In the genomic region with DNA sequence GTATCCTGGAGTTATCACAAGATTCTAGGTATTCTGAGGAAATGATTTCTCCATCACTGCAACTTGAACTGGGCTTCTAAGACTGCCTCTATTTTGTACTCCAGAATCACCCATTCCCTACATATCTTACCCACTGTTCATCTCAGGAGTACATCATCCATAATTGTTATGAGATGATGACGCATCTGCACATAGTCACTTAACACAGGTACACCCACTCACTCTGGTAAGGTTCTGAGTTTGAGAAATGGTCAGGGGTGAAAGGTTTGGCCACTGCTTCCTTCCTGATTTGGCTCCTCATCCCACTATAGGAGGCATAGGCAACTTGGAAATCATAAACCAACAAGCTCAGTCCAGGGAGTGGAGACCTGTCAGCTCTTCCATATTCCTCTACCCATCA, we compare ENCODE assay signal across 25 cellular contexts.
DNase-seq lines count a peak whose midpoint lies in the region; ATAC-seq and TF ChIP-seq lines count a peak whose summit lies in the region.
"Had no signal": no experiment of that assay in that cellular context is flagged by ENCODE, and none has a peak within 500 bp of the region (broad histone marks: within the 10 kb centered on the region; RNA-seq: fewer than 3 reads in every experiment).

No MANE protein-coding gene starts in this region.

- H3F3A ChIP-seq in DOHH2 (ENCODE audit: control insufficient read depth, insufficient read depth): no peaks in the 10 kb centered on the region

- H3K9me3 ChIP-seq in DOHH2 (ENCODE audit: control insufficient read depth, insufficient read depth, low read length) (no peaks in the 10 kb centered on the region), mammary epithelial cell (replicated peaks; ENCODE audit: insufficient read depth, low read length) (no peaks in the 10 kb centered on the region), mesenchymal stem cell (ENCODE audit: control insufficient read depth, low read length) (no peaks in the 10 kb centered on the region), left lung (no peaks in the 10 kb centered on the region), vagina (no peaks in the 10 kb centered on the region)
- H3K9me3 ChIP-seq: Caco-2, esophagus muscularis mucosa, gastroesophageal sphincter, HAP-1, left ventricle myocardium inferior, pancreas had no signal

- no peak overlapping the region for H3K27ac ChIP-seq in DOHH2 (ENCODE audit: low read depth, low read length)
- no peak overlapping the region for H3K27ac ChIP-seq in mammary epithelial cell (ENCODE audit: insufficient read depth, low read depth, low read length)
- peak overlapping the region; percentile 46 for H3K27ac ChIP-seq in mesenchymal stem cell (ENCODE audit: low read length, poor library complexity, severe bottlenecking)
- no peak overlapping the region for H3K27ac ChIP-seq in left lung
- H3K27ac ChIP-seq in vagina: no peak overlapping the region
- H3K27ac ChIP-seq: BLaER1 treated with 17β-estradiol and CSF1 and Interleukin-3, amounts not matched to agents 10 nM and 100 nM; coronary artery; esophagus muscularis mucosa; gastroesophageal sphincter; left ventricle myocardium inferior; pancreas had no signal

- intact Hi-C loops in mammary epithelial cell (cut with micrococcal nuclease): no loop called here
- intact Hi-C loops in left lung (cut with DNase I): no loop called here
- intact Hi-C loops in vagina (cut with DNase I): no loop called here

- H3K27me3 ChIP-seq in DOHH2 (ENCODE audit: control insufficient read depth, low read length) (no peaks in the 10 kb centered on the region), mammary epithelial cell (ENCODE audit: insufficient read depth, low read length) (peaks cover 3% of the 10 kb centered on the region), mesenchymal stem cell (ENCODE audit: control insufficient read depth in 1 of 2, insufficient read depth in 1 of 2, low read length in 2 of 2) (no peaks in the 10 kb centered on the region), left lung (no peaks in the 10 kb centered on the region), vagina (no peaks in the 10 kb centered on the region)
- H3K27me3 ChIP-seq: esophagus muscularis mucosa, gastroesophageal sphincter, pancreas had no signal

- no peak overlapping the region for H2BK15ac ChIP-seq in mesenchymal stem cell (ENCODE audit: low read depth, poor library complexity, severe bottlenecking)

- no peak for TF ChIP-seq CTCF in DOHH2 (IDR thresholded peaks at IDR 0.05; ENCODE audit: low read depth, low read length, poor library complexity, severe bottlenecking)
- no peak for TF ChIP-seq CTCF in mammary epithelial cell (conservative IDR thresholded peaks at IDR 0.05 in 1 of 2, IDR thresholded peaks at IDR 0.05 in 1 of 2; ENCODE audit: extremely low read depth in 1 of 2, insufficient read depth in 1 of 2, low read depth in 1 of 2, low read length in 2 of 2)
- TF ChIP-seq CTCF in left lung (IDR thresholded peaks at IDR 0.05): no peak
- TF ChIP-seq CTCF in vagina (IDR thresholded peaks at IDR 0.05): no peak

- no peak overlapping the region for H4K91ac ChIP-seq in mesenchymal stem cell (ENCODE audit: low read length)

- H3K4me1 ChIP-seq in DOHH2 (ENCODE audit: control insufficient read depth, low read length) (peaks cover 32% of the 10 kb centered on the region), mammary epithelial cell (ENCODE audit: insufficient read depth, low read length) (no peaks in the 10 kb centered on the region), mesenchymal stem cell (ENCODE audit: control insufficient read depth, insufficient read depth, low read depth, low read length) (peaks cover 6% of the 10 kb centered on the region), left lung (no peaks in the 10 kb centered on the region), vagina (no peaks in the 10 kb centered on the region)
- H3K4me1 ChIP-seq: gastroesophageal sphincter, HAP-1, left ventricle myocardium inferior, pancreas had no signal

- H3K14ac ChIP-seq in mesenchymal stem cell (ENCODE audit: low read length in 2 of 2): no peak overlapping the region

- in situ Hi-C loops in mammary epithelial cell (cut with MboI; ENCODE audit: low sequenced_read_pairs in 2 of 2): no loop called here

- H3K4me2 ChIP-seq in DOHH2 (ENCODE audit: low read length): peak overlapping the region; percentile 19; the same call in 1 of the 2 replicates
- no peak overlapping the region for H3K4me2 ChIP-seq in mammary epithelial cell (ENCODE audit: insufficient read depth, low read depth, low read length)
- H3K4me2 ChIP-seq in mesenchymal stem cell (ENCODE audit: low read length, poor library complexity, severe bottlenecking): no peak overlapping the region
- H3K4me2 ChIP-seq: BLaER1 treated with 17β-estradiol and CSF1 and Interleukin-3, amounts not matched to agents 10 nM and 100 nM; smooth muscle cell had no signal

- H3K9ac ChIP-seq in mammary epithelial cell (ENCODE audit: insufficient read depth, low read length) (no peak overlapping the region), mesenchymal stem cell (ENCODE audit: low read length) (no peak overlapping the region)
- H3K9ac ChIP-seq: BLaER1 treated with 17β-estradiol and CSF1 and Interleukin-3, amounts not matched to agents 10 nM and 100 nM had no signal

- TF ChIP-seq POLR2A in vagina (IDR thresholded peaks at IDR 0.05): no peak

- no peak overlapping the region for H3K18ac ChIP-seq in mesenchymal stem cell (ENCODE audit: low read depth in 1 of 2, low read length in 2 of 2)

- H3K79me1 ChIP-seq in mesenchymal stem cell (replicated peaks; ENCODE audit: low read length, poor library complexity, severe bottlenecking): no peaks in the 10 kb centered on the region

- no peak overlapping the region for H3K4me3 ChIP-seq in DOHH2 (ENCODE audit: low read length)
- H3K4me3 ChIP-seq in mammary epithelial cell (replicated peaks in 1 of 3; ENCODE audit: insufficient read depth in 1 of 3, low read depth in 2 of 3, low read length in 3 of 3): no peak overlapping the region
- no peak overlapping the region for H3K4me3 ChIP-seq in mesenchymal stem cell (ENCODE audit: insufficient read depth in 1 of 2, low read depth in 1 of 2, low read length in 2 of 2)
- no peak overlapping the region for H3K4me3 ChIP-seq in left lung
- no peak overlapping the region for H3K4me3 ChIP-seq in vagina
- H3K4me3 ChIP-seq: BLaER1 treated with 17β-estradiol and CSF1 and Interleukin-3, amounts not matched to agents 10 nM and 100 nM; coronary artery; esophagus muscularis mucosa; gastroesophageal sphincter; HAP-1; left ventricle myocardium inferior; pancreas; smooth muscle cell had no signal

- no peaks in the 10 kb centered on the region for H3K9me2 ChIP-seq in DOHH2 (replicated peaks; ENCODE audit: control insufficient read depth, low read length)

- H3K4ac ChIP-seq in mesenchymal stem cell (ENCODE audit: low read depth in 1 of 2, low read length in 2 of 2): no peak overlapping the region

- H4K20me1 ChIP-seq in DOHH2 (ENCODE audit: control insufficient read depth, insufficient read depth, low read depth, low read length): no peaks in the 10 kb centered on the region
- H4K20me1 ChIP-seq in mammary epithelial cell (ENCODE audit: insufficient read depth, low read length): no peaks in the 10 kb centered on the region
- H4K20me1 ChIP-seq: BLaER1 treated with 17β-estradiol and CSF1 and Interleukin-3, amounts not matched to agents 10 nM and 100 nM had no signal

- H2BK12ac ChIP-seq in mesenchymal stem cell (ENCODE audit: low read length in 2 of 2): no peak overlapping the region

- H3K79me2 ChIP-seq in DOHH2 (ENCODE audit: control insufficient read depth, low read length) (no peaks in the 10 kb centered on the region), mammary epithelial cell (ENCODE audit: insufficient read depth, low read length) (no peaks in the 10 kb centered on the region)

- H4K8ac ChIP-seq in mesenchymal stem cell (ENCODE audit: low read length): no peak overlapping the region

- H2BK5ac ChIP-seq in mesenchymal stem cell (ENCODE audit: low read depth, low read length, poor library complexity, severe bottlenecking): no peak overlapping the region

- 50% methylated on average over 1 of the region's 1 CpG for WGBS in mammary epithelial cell (ENCODE audit: low coverage, missing lambda C conversion rate)
- 100% methylated on average over 1 of the region's 1 CpG for WGBS in mesenchymal stem cell

- no peak overlapping the region for H3K23ac ChIP-seq in mesenchymal stem cell (ENCODE audit: low read length in 2 of 2)

- BruUV-seq in mammary epithelial cell (replicated peaks; lab: Mats Ljungman, UMichigan): no TSS peak

- no peak overlapping the region for H2AFZ ChIP-seq in mammary epithelial cell (ENCODE audit: low read depth, low read length)
- H2AFZ ChIP-seq in mesenchymal stem cell (ENCODE audit: low read depth, low read length): no peak overlapping the region

- dilution Hi-C loops in mammary epithelial cell (cut with HindIII; ENCODE audit: low sequenced_read_pairs): no loop called here

- DNase-seq in NCI-H226 (peak; percentile 14), mammary epithelial cell (peak; percentile 27), mesenchymal stem cell (no peak), foreskin melanocyte (no peak), left lung (no peak), vagina (ENCODE audit: extremely low spot score in 2 of 2) (no peak)
- DNase-seq: activated CD4-positive, alpha-beta T cell treated with anti-CD3 and anti-CD28 coated beads for 4 hours; activated CD8-positive, alpha-beta memory T cell treated with anti-CD3 and anti-CD28 coated beads for 24 hours; Caco-2; hippocampal formation; KG1; left ventricle myocardium inferior; NCI-H1436; NCI-H2107; SHP77 had no signal

- H2BK120ac ChIP-seq in mesenchymal stem cell (ENCODE audit: low read depth, low read length): no peak overlapping the region

- CTCF ChIA-PET in mammary epithelial cell (lab: Charles Lee; ENCODE audit: low non-redundant PET): no interaction called here

- H2AK5ac ChIP-seq in mesenchymal stem cell (ENCODE audit: low read length, severe bottlenecking): no peak overlapping the region

- H3K36me3 ChIP-seq in DOHH2 (ENCODE audit: control insufficient read depth, low read length): no peaks in the 10 kb centered on the region
- no peaks in the 10 kb centered on the region for H3K36me3 ChIP-seq in mammary epithelial cell (ENCODE audit: insufficient read depth, low read length)
- H3K36me3 ChIP-seq in mesenchymal stem cell (ENCODE audit: control insufficient read depth in 1 of 2, insufficient read depth in 2 of 2, low read depth in 1 of 2, low read length in 2 of 2): no peaks in the 10 kb centered on the region
- H3K36me3 ChIP-seq in left lung: no peaks in the 10 kb centered on the region
- H3K36me3 ChIP-seq in vagina: no peaks in the 10 kb centered on the region
- H3K36me3 ChIP-seq: BLaER1 treated with 17β-estradiol and CSF1 and Interleukin-3, amounts not matched to agents 10 nM and 100 nM; esophagus muscularis mucosa; gastroesophageal sphincter; HAP-1; left ventricle myocardium inferior; pancreas had no signal

- no peak for ATAC-seq in HG03469 (IDR thresholded peaks at IDR 0.05; ENCODE audit: unreplicated experiment)
- no peak for ATAC-seq in left lung
- ATAC-seq: gastroesophageal sphincter; natural killer cell treated with Interleukin-12 subunit alpha and Interleukin-12 subunit beta and Interleukin-15 and Interleukin-18, amount 100 ng/mL, for 72 hours had no signal

Comparison
In these comparisons a context has a peak if more than half of its experiments do, and no peak if none do; other contexts are left out.
1. DNase-seq: peak in NCI-H226 (single experiment) and mammary epithelial cell (single experiment); none in mesenchymal stem cell (single experiment), foreskin melanocyte (single experiment), left lung (0 of 2) and vagina (0 of 2).